In genomic region chr2:241818229-241818942, GRCh38 we compare ENCODE assay signal across 1 cellular context.
TF ChIP-seq lines count a peak whose summit lies in the region.

No MANE protein-coding gene starts in this region.

TF ChIP-seq in HepG2, 621 proteins besides CTCF, POLR2A, EP300 and RAD21 (continued from another document):
- no peak for TF ChIP-seq CSRNP2 (CRISPR knock-in tag; conservative IDR thresholded peaks at IDR 0.05; ENCODE audit: low read depth)
- TF ChIP-seq ATF1 (CRISPR knock-in tag; IDR thresholded peaks at IDR 0.05), result no peak
- no peak for TF ChIP-seq ZNF281 (CRISPR knock-in tag; IDR thresholded peaks at IDR 0.05; ENCODE audit: borderline replicate concordance)
- TF ChIP-seq ZNF878 (CRISPR knock-in tag; IDR thresholded peaks at IDR 0.05), result no peak
- TF ChIP-seq ZNF513 (CRISPR knock-in tag; conservative IDR thresholded peaks at IDR 0.05), result peak; percentile 64; the same call in 1 of the 2 replicates
- TF ChIP-seq ZNF382 (CRISPR knock-in tag; IDR thresholded peaks at IDR 0.05; ENCODE audit: borderline replicate concordance), result no peak
- TF ChIP-seq PATZ1 (CRISPR knock-in tag; IDR thresholded peaks at IDR 0.05), result 0 out of 2 replicates have a peak, but pooled peaks have one; percentile 4
- 0 out of 2 replicates have a peak, but pooled peaks have one; percentile 3 for TF ChIP-seq ZNF605 (CRISPR knock-in tag; IDR thresholded peaks at IDR 0.05)
- TF ChIP-seq NPAS2 (CRISPR knock-in tag; IDR thresholded peaks at IDR 0.05; ENCODE audit: borderline replicate concordance), result no peak
- peak; percentile 14; the same call in 1 of the 2 replicates for TF ChIP-seq RFX5 (IDR thresholded peaks at IDR 0.05; ENCODE audit: low read depth, low read length)
- TF ChIP-seq ZNF7 (CRISPR knock-in tag; IDR thresholded peaks at IDR 0.05), result no peak
- TF ChIP-seq IRF9 (CRISPR knock-in tag; IDR thresholded peaks at IDR 0.05; ENCODE audit: borderline replicate concordance), result peak; percentile 7; the same call in 1 of the 2 replicates
- TF ChIP-seq CERS6 (CRISPR knock-in tag; IDR thresholded peaks at IDR 0.05), result no peak
- no peak for TF ChIP-seq PAXIP1 (CRISPR knock-in tag; conservative IDR thresholded peaks at IDR 0.05)
- no peak for TF ChIP-seq MTA3 (CRISPR knock-in tag; IDR thresholded peaks at IDR 0.05)
- TF ChIP-seq ELF4 (CRISPR knock-in tag; IDR thresholded peaks at IDR 0.05; ENCODE audit: borderline replicate concordance), result no peak
- TF ChIP-seq ZNF720 (CRISPR knock-in tag; IDR thresholded peaks at IDR 0.05), result no peak
- TF ChIP-seq NR2F1 (CRISPR knock-in tag; IDR thresholded peaks at IDR 0.05), result no peak
- no peak for TF ChIP-seq CC2D1A (CRISPR knock-in tag; IDR thresholded peaks at IDR 0.05)
- TF ChIP-seq TEF (CRISPR knock-in tag; IDR thresholded peaks at IDR 0.05), result no peak
- peak; percentile 18; the same call in 1 of the 2 replicates for TF ChIP-seq TAF1 (CRISPR knock-in tag; IDR thresholded peaks at IDR 0.05)
- TF ChIP-seq SATB2 (CRISPR knock-in tag; IDR thresholded peaks at IDR 0.05), result no peak
- peak; percentile 39 for TF ChIP-seq POLR2AphosphoS5 (IDR thresholded peaks at IDR 0.05; ENCODE audit: low read depth, low read length)
- peak; percentile 19; the same call in 1 of the 2 replicates for TF ChIP-seq MED13 (CRISPR knock-in tag; IDR thresholded peaks at IDR 0.05)
- TF ChIP-seq POGZ (CRISPR knock-in tag; IDR thresholded peaks at IDR 0.05), result no peak
- TF ChIP-seq ZNF772 (CRISPR knock-in tag; IDR thresholded peaks at IDR 0.05), result no peak
- no peak for TF ChIP-seq HNF1A (IDR thresholded peaks at IDR 0.05; ENCODE audit: low read depth)
- TF ChIP-seq HNF1A (CRISPR knock-in tag; IDR thresholded peaks at IDR 0.05; ENCODE audit: borderline replicate concordance), result no peak
- no peak for TF ChIP-seq CREB3 (CRISPR knock-in tag; IDR thresholded peaks at IDR 0.05)
- no peak for TF ChIP-seq SALL1 (CRISPR knock-in tag; IDR thresholded peaks at IDR 0.05)
